22 cellular contexts compared by ENCODE assay signal in genomic region chr18:22387364-22387763, GRCh38. TPM values are rescaled to one million over a fixed set of nuclear protein-coding genes. Genes with fewer than 3 reads are reported as not detected.
A peak's percentile ranks its signal among the peaks of the same experiment; 100 is the strongest.
DNase-seq lines count a peak whose midpoint lies in the region; ATAC-seq, FAIRE-seq and TF ChIP-seq lines count a peak whose summit lies in the region.
"Had no signal": no experiment of that assay in that cellular context is flagged by ENCODE, and none has a peak within 500 bp of the region (broad histone marks: within the 10 kb centered on the region; RNA-seq: fewer than 3 reads in every experiment).

No MANE protein-coding gene starts in this region.

- peaks cover 2 to 3% of the 10 kb centered on the region in 2 donors for H3K9me3 Mint-ChIP-seq in natural killer cell

- TF ChIP-seq POLR2A in heart left ventricle (IDR thresholded peaks at IDR 0.05) (no peak), thyroid gland (IDR thresholded peaks at IDR 0.05) (no peak), testis (IDR thresholded peaks at IDR 0.05) (no peak)

- H3K9me3 ChIP-seq in heart left ventricle (no peaks in the 10 kb centered on the region), right cardiac atrium (ENCODE audit: control insufficient read depth, low read length) (no peaks in the 10 kb centered on the region), thyroid gland (no peaks in the 10 kb centered on the region), testis (no peaks in the 10 kb centered on the region)

- peak overlapping the region in 2 of 12 donors; percentile 41 to 55 for H3K27ac ChIP-seq in heart left ventricle
- peak overlapping the region; percentile 72 for H3K27ac ChIP-seq in right cardiac atrium (ENCODE audit: low read length)
- H3K27ac ChIP-seq in thyroid gland: no peak overlapping the region
- H3K27ac ChIP-seq in testis: no peak overlapping the region
- H3K27ac ChIP-seq: GM23248 had no signal

- H3K4me1 Mint-ChIP-seq in natural killer cell: peaks cover 62 to 63% of the 10 kb centered on the region in 2 donors

- H3K4me3 Mint-ChIP-seq in natural killer cell: peak overlapping the region; percentile 42
- H3K4me3 Mint-ChIP-seq: CD4-positive, alpha-beta memory T cell had no signal

- no peaks in the 10 kb centered on the region for H3K27me3 ChIP-seq in heart left ventricle
- H3K27me3 ChIP-seq in right cardiac atrium (ENCODE audit: control insufficient read depth, insufficient read depth): no peaks in the 10 kb centered on the region
- no peaks in the 10 kb centered on the region for H3K27me3 ChIP-seq in thyroid gland
- no peaks in the 10 kb centered on the region for H3K27me3 ChIP-seq in testis

- intact Hi-C loops in heart left ventricle (cut with DNase I) (loop anchor here in 3 of 10 donors (5.0 to 10.0 kb wide), 3 partner anchors 165 to 393 kb away; no protein-coding TSS in a partner anchor), cardiac septum (cut with DNase I) (no loop called here), right cardiac atrium (cut with DNase I) (no loop called here), natural killer cell (cut with micrococcal nuclease) (loop anchor here (10.0 kb wide), 1 partner anchor 213 kb away; no protein-coding TSS in a partner anchor), thyroid gland (cut with DNase I) (no loop called here), testis (cut with DNase I; ENCODE audit: low total_unique reads) (no loop called here)

- no peak for TF ChIP-seq CTCF in heart left ventricle (IDR thresholded peaks at IDR 0.05)
- no peak for TF ChIP-seq CTCF in natural killer cell (IDR thresholded peaks at IDR 0.05)
- TF ChIP-seq CTCF in thyroid gland (IDR thresholded peaks at IDR 0.05): no peak
- no peak for TF ChIP-seq CTCF in testis (IDR thresholded peaks at IDR 0.05)
- TF ChIP-seq CTCF in D721Med (IDR thresholded peaks at IDR 0.05; ENCODE audit: insufficient read depth, missing control alignments): no peak

- peaks cover 5% of the 10 kb centered on the region for H3K36me3 Mint-ChIP-seq in natural killer cell
- H3K36me3 Mint-ChIP-seq: CD4-positive, alpha-beta memory T cell had no signal

- H3K27me3 Mint-ChIP-seq in natural killer cell (ENCODE audit: low read depth in 2 of 2): no peaks in the 10 kb centered on the region
- H3K27me3 Mint-ChIP-seq: CD4-positive, alpha-beta memory T cell had no signal

- H3K27ac Mint-ChIP-seq in natural killer cell: peak overlapping the region; percentile 76 to 83
- H3K27ac Mint-ChIP-seq: CD4-positive, alpha-beta memory T cell had no signal

- H3K4me3 ChIP-seq in heart left ventricle (no peak overlapping the region), right cardiac atrium (ENCODE audit: low read length) (no peak overlapping the region), thyroid gland (replicated peaks in 1 of 3) (no peak overlapping the region), testis (no peak overlapping the region)
- H3K4me3 ChIP-seq: GM23248 had no signal

- peaks cover 0 to 22% (median 7%) of the 10 kb centered on the region in 12 donors for H3K4me1 ChIP-seq in heart left ventricle
- H3K4me1 ChIP-seq in right cardiac atrium (ENCODE audit: control insufficient read depth, insufficient read depth, low read length): peaks cover 4% of the 10 kb centered on the region
- no peaks in the 10 kb centered on the region for H3K4me1 ChIP-seq in thyroid gland
- no peaks in the 10 kb centered on the region for H3K4me1 ChIP-seq in testis

- 51 to 65% (median 55%) methylated on average over 5 of the region's 5 CpGs for WGBS in heart left ventricle, 4 donors
- 71% methylated on average over 5 of the region's 5 CpGs for WGBS in right cardiac atrium
- WGBS in thyroid gland, 2 donors: 69% methylated on average over 5 of the region's 5 CpGs
- WGBS in testis, 2 donors: 61 to 72% methylated on average over 5 of the region's 5 CpGs

- no peak for FAIRE-seq in D721Med (lab: Jason Lieb, UNC)
- FAIRE-seq: G401.6, GM12892, H1 had no signal

- DNase-seq in heart left ventricle: peak in 2 of 5 donors; percentile 45 to 47
- no peak for DNase-seq in cardiac septum (ENCODE audit: low spot score)
- peak in 1 of 3 donors; percentile 50 for DNase-seq in right cardiac atrium
- no peak for DNase-seq in natural killer cell
- DNase-seq in thyroid gland: peak; percentile 6 to 35
- no peak for DNase-seq in testis
- no peak for DNase-seq in D721Med (ENCODE audit: insufficient read length, low spot score)
- DNase-seq: C1 segment of cervical spinal cord; Calu3; CD4-positive, alpha-beta memory T cell; COR-L47; DMS153; DND-41; GM23248; H7; HCEC 1CT had no signal

- ATAC-seq in heart left ventricle (peak; percentile 23 to 73 (median 30)), right cardiac atrium (no peak), natural killer cell (no peak)

- no peaks in the 10 kb centered on the region for H3K36me3 ChIP-seq in heart left ventricle
- H3K36me3 ChIP-seq in thyroid gland: no peaks in the 10 kb centered on the region
- no peaks in the 10 kb centered on the region for H3K36me3 ChIP-seq in testis (ENCODE audit: low read depth, missing control alignments)

RNA-seq across cellular contexts. Expression of gene CTAGE1, which starts 30.4 kb away (rescaled TPM):
- total RNA-seq in heart left ventricle (not detected), cardiac septum (0.13 TPM), right cardiac atrium (under 1 TPM in 1 of 4 donors, not detected in 3; 0.09 TPM), natural killer cell (not detected), thyroid gland (not detected), testis (10 to 100 TPM in 1 of 2 donors, 1 to 10 TPM in 1; 4.2 to 19.6 TPM)
- polyA plus RNA-seq in heart left ventricle (under 1 TPM in 1 of 2 donors, not detected in 1; 0.03 TPM), right cardiac atrium (0.07 TPM), testis (ENCODE audit: insufficient read depth, low read depth, low replicate concordance) (5.2 TPM)
- total RNA-seq: A172; A673; Calu3; CD4-positive, alpha-beta memory T cell; H1; H7 had no signal
- polyA plus RNA-seq: BJ; CD4-positive, alpha-beta memory T cell; H1 had no signal

Comparison
In these comparisons a context has a peak if more than half of its experiments do, and no peak if none do; other contexts are left out.
1. ATAC-seq: peak in heart left ventricle (4 of 4); none in right cardiac atrium (0 of 2) and natural killer cell (0 of 3).
2. DNase-seq: peak in thyroid gland (2 of 2); none in cardiac septum (single experiment), natural killer cell (single experiment), testis (single experiment) and D721Med (single experiment).